Comparison of ENCODE assay signal across 11 cellular contexts in the genomic region with DNA sequence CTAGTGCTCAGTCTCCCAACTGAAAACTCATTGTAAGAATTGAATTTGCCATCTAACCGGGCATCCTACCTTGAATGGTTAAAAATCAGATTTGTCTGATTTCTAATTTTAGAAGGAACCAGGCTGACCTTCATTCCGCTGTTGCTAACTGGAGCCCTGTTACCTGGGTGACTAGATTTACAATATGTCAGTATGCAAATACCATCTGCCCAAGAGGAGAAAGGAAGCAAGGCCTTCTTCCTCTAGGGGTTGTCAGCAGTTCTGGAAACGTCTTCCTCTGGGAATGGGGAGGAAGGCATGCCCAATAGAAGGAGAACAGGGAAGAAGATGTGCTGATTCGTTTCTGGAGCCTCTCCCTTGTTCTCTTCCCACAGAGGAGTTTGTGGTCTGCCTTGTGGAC.
DNase-seq lines count a peak whose midpoint lies in the region; ATAC-seq and TF ChIP-seq lines count a peak whose summit lies in the region.
"Had no signal": no experiment of that assay in that cellular context is flagged by ENCODE, and none has a peak within 500 bp of the region (broad histone marks: within the 10 kb centered on the region; RNA-seq: fewer than 3 reads in every experiment).

No MANE protein-coding gene starts in this region.

- peaks cover 7% of the 10 kb centered on the region for H3K4me1 ChIP-seq in CD8-positive, alpha-beta T cell (ENCODE audit: insufficient read depth, low read length)
- peaks cover 8% of the 10 kb centered on the region for H3K4me1 ChIP-seq in hepatocyte (ENCODE audit: insufficient read depth)
- peaks cover 3% of the 10 kb centered on the region for H3K4me1 ChIP-seq in prostate gland (replicated peaks)

- no peaks in the 10 kb centered on the region for H4K20me1 ChIP-seq in hepatocyte (ENCODE audit: insufficient read depth, poor library complexity, severe bottlenecking)

- H3K36me3 ChIP-seq in CD8-positive, alpha-beta T cell (ENCODE audit: insufficient read depth, low read length), result no peaks in the 10 kb centered on the region
- H3K36me3 ChIP-seq in hepatocyte (replicated peaks; ENCODE audit: insufficient read depth, low read depth) (no peaks in the 10 kb centered on the region), prostate gland (no peaks in the 10 kb centered on the region)
- H3K36me3 ChIP-seq: thoracic aorta had no signal

- no peak overlapping the region for H2AFZ ChIP-seq in hepatocyte

- H3K27ac ChIP-seq in CD8-positive, alpha-beta T cell (ENCODE audit: low read depth, low read length), result no peak overlapping the region
- H3K27ac ChIP-seq in hepatocyte (peak overlapping the region; percentile 31), prostate gland (no peak overlapping the region)
- H3K27ac ChIP-seq: thoracic aorta had no signal

- H3K9me3 Mint-ChIP-seq in CD8-positive, alpha-beta T cell, result peaks cover 4% of the 10 kb centered on the region
- no peaks in the 10 kb centered on the region for H3K9me3 Mint-ChIP-seq in natural killer cell treated with Interleukin-12 subunit alpha and Interleukin-12 subunit beta and Interleukin-15 and Interleukin-18, amount 100 ng/mL, for 72 hours
- H3K9me3 Mint-ChIP-seq: activated T-cell treated with anti-CD3 and anti-CD28 coated beads, Interleukin-2, amount 50 U/mL, for 4 hours had no signal

- H3K79me2 ChIP-seq in hepatocyte, result no peaks in the 10 kb centered on the region

- POLR2A ChIA-PET in CD8-positive, alpha-beta T cell (lab: Charles Lee), result interaction anchor here (1.4 kb wide), 1 partner anchor 136 kb away, joined by 6 read pairs; no protein-coding TSS in a partner anchor

- no peak for TF ChIP-seq CTCF in CD8-positive, alpha-beta T cell (IDR thresholded peaks at IDR 0.05)
- TF ChIP-seq CTCF in hepatocyte (IDR thresholded peaks at IDR 0.05; ENCODE audit: poor library complexity), result no peak
- TF ChIP-seq CTCF in prostate gland (IDR thresholded peaks at IDR 0.05), result no peak

- peaks cover 14% of the 10 kb centered on the region for H3K36me3 Mint-ChIP-seq in CD8-positive, alpha-beta T cell
- H3K36me3 Mint-ChIP-seq in T-helper 17 cell (ENCODE audit: low read depth), result no peaks in the 10 kb centered on the region
- no peaks in the 10 kb centered on the region for H3K36me3 Mint-ChIP-seq in natural killer cell treated with Interleukin-12 subunit alpha and Interleukin-12 subunit beta and Interleukin-15 and Interleukin-18, amount 100 ng/mL, for 72 hours

- no peak overlapping the region for H3K4me2 ChIP-seq in hepatocyte

- H3K27ac Mint-ChIP-seq in CD8-positive, alpha-beta T cell, result peak overlapping the region; percentile 74
- peak overlapping the region; percentile 24 for H3K27ac Mint-ChIP-seq in T-helper 17 cell
- H3K27ac Mint-ChIP-seq in natural killer cell treated with Interleukin-12 subunit alpha and Interleukin-12 subunit beta and Interleukin-15 and Interleukin-18, amount 100 ng/mL, for 72 hours, result no peak overlapping the region

- no peaks in the 10 kb centered on the region for H3K9me3 ChIP-seq in CD8-positive, alpha-beta T cell (ENCODE audit: low read length)
- H3K9me3 ChIP-seq in T-helper 17 cell (ENCODE audit: control insufficient read depth, low read length, poor library complexity, severe bottlenecking), result no peaks in the 10 kb centered on the region
- H3K9me3 ChIP-seq in hepatocyte (ENCODE audit: low read depth), result no peaks in the 10 kb centered on the region
- H3K9me3 ChIP-seq in prostate gland, result no peaks in the 10 kb centered on the region
- H3K9me3 ChIP-seq: thoracic aorta had no signal

- no peak overlapping the region for H3K4me3 ChIP-seq in CD8-positive, alpha-beta T cell (ENCODE audit: low read depth, low read length)
- H3K4me3 ChIP-seq in hepatocyte (no peak overlapping the region), prostate gland (no peak overlapping the region)
- H3K4me3 ChIP-seq: thoracic aorta had no signal

- TF ChIP-seq POLR2A in prostate gland (IDR thresholded peaks at IDR 0.05), result no peak

- no peaks in the 10 kb centered on the region for H3K27me3 ChIP-seq in CD8-positive, alpha-beta T cell (ENCODE audit: insufficient read depth, low read length)
- H3K27me3 ChIP-seq in hepatocyte (no peaks in the 10 kb centered on the region), prostate gland (replicated peaks; ENCODE audit: insufficient read depth) (no peaks in the 10 kb centered on the region)

- no peak for ATAC-seq in CD8-positive, alpha-beta T cell
- ATAC-seq in GM19395 (IDR thresholded peaks at IDR 0.05; ENCODE audit: unreplicated experiment), result peak; percentile 57
- no peak for ATAC-seq in T-helper 17 cell
- ATAC-seq in GM18909 (IDR thresholded peaks at IDR 0.05; ENCODE audit: poor library complexity, unreplicated experiment), result no peak
- no peak for ATAC-seq in natural killer cell treated with Interleukin-12 subunit alpha and Interleukin-12 subunit beta and Interleukin-15 and Interleukin-18, amount 100 ng/mL, for 72 hours
- ATAC-seq: activated T-cell treated with anti-CD3 and anti-CD28 coated beads, Interleukin-2, amount 50 U/mL, for 4 hours had no signal

- no peak for DNase-seq in CD8-positive, alpha-beta T cell
- DNase-seq in T-helper 17 cell (no peak), hepatocyte (ENCODE audit: low spot score) (no peak), prostate gland (ENCODE audit: low spot score) (no peak), HuH-7 (ENCODE audit: low spot score) (no peak)
- DNase-seq in natural killer cell treated with Interleukin-12 subunit alpha and Interleukin-12 subunit beta and Interleukin-15 and Interleukin-18, amount 100 ng/mL, for 72 hours (ENCODE audit: low spot score), result no peak
- DNase-seq: activated T-cell treated with anti-CD3 and anti-CD28 coated beads, Interleukin-2, amount 50 U/mL, for 4 hours; cortex of kidney had no signal

- CTCF ChIA-PET in CD8-positive, alpha-beta T cell (lab: Charles Lee), result no interaction called here

- intact Hi-C loops in CD8-positive, alpha-beta T cell (cut with DNase I, micrococcal nuclease), result no loop called here
- intact Hi-C loops in prostate gland (cut with DNase I), result no loop called here

- no peaks in the 10 kb centered on the region for H3K9me2 ChIP-seq in hepatocyte (replicated peaks; ENCODE audit: insufficient read depth)

- 38% methylated on average over 4 of the region's 4 CpGs for WGBS in hepatocyte (ENCODE audit: low lambda C conversion rate, missing lambda C conversion rate)
- 33% methylated on average over 4 of the region's 4 CpGs for WGBS in prostate gland

- no peak overlapping the region for H3K4me3 Mint-ChIP-seq in CD8-positive, alpha-beta T cell
- H3K4me3 Mint-ChIP-seq in T-helper 17 cell, result no peak overlapping the region
- no peak overlapping the region for H3K4me3 Mint-ChIP-seq in natural killer cell treated with Interleukin-12 subunit alpha and Interleukin-12 subunit beta and Interleukin-15 and Interleukin-18, amount 100 ng/mL, for 72 hours
- H3K4me3 Mint-ChIP-seq: activated T-cell treated with anti-CD3 and anti-CD28 coated beads, Interleukin-2, amount 50 U/mL, for 4 hours had no signal

- H3K27me3 Mint-ChIP-seq in CD8-positive, alpha-beta T cell (ENCODE audit: low read depth), result no peaks in the 10 kb centered on the region
- no peaks in the 10 kb centered on the region for H3K27me3 Mint-ChIP-seq in T-helper 17 cell
- no peaks in the 10 kb centered on the region for H3K27me3 Mint-ChIP-seq in natural killer cell treated with Interleukin-12 subunit alpha and Interleukin-12 subunit beta and Interleukin-15 and Interleukin-18, amount 100 ng/mL, for 72 hours

- peaks cover 69% of the 10 kb centered on the region for H3K4me1 Mint-ChIP-seq in CD8-positive, alpha-beta T cell (ENCODE audit: low read depth)
- peaks cover 36% of the 10 kb centered on the region for H3K4me1 Mint-ChIP-seq in T-helper 17 cell
- peaks cover 45 to 47% of the 10 kb centered on the region in 2 donors for H3K4me1 Mint-ChIP-seq in natural killer cell treated with Interleukin-12 subunit alpha and Interleukin-12 subunit beta and Interleukin-15 and Interleukin-18, amount 100 ng/mL, for 72 hours (ENCODE audit: low read depth in 2 of 2)

Comparison
In these comparisons a context has a peak if more than half of its experiments do, and no peak if none do; other contexts are left out.
1. H3K27ac Mint-ChIP-seq: peak in CD8-positive, alpha-beta T cell (single experiment) and T-helper 17 cell (single experiment); none in natural killer cell treated with Interleukin-12 subunit alpha and Interleukin-12 subunit beta and Interleukin-15 and Interleukin-18, amount 100 ng/mL, for 72 hours (0 of 2).